Comparison of ENCODE assay signal across 8 cellular contexts in genomic region chr12:109804820-109805761, GRCh38. TPM values are rescaled to one million over a fixed set of nuclear protein-coding genes. Genes with fewer than 3 reads are reported as not detected.
A peak's percentile ranks its signal among the peaks of the same experiment; 100 is the strongest.
DNase-seq lines count a peak whose midpoint lies in the region; ATAC-seq and TF ChIP-seq lines count a peak whose summit lies in the region.

No MANE protein-coding gene starts in this region.

- intact Hi-C loops in tibial artery (cut with DNase I; ENCODE audit: low total_unique reads): no loop called here

- H3K4me3 ChIP-seq in HFF-Myc (replicated peaks; ENCODE audit: low read depth, low read length): no peak overlapping the region
- no peak overlapping the region for H3K4me3 ChIP-seq in tibial artery

- H3K27me3 ChIP-seq in tibial artery: peaks cover 0 to 5% of the 10 kb centered on the region in 2 donors

- H3K4me1 Mint-ChIP-seq in osteocyte (ENCODE audit: unreplicated experiment): no peaks in the 10 kb centered on the region

- no peak for ATAC-seq in GM18870 (IDR thresholded peaks at IDR 0.05; ENCODE audit: unreplicated experiment)

- no peaks in the 10 kb centered on the region for H3K36me3 ChIP-seq in tibial artery

- H3K27ac Mint-ChIP-seq in osteocyte (ENCODE audit: unreplicated experiment): no peak overlapping the region

- peak; percentile 75 for DNase-seq in CD1c-positive myeloid dendritic cell (ENCODE audit: extremely low spot score)
- peak; percentile 14 for DNase-seq in HFF-Myc (ENCODE audit: extremely low read depth, low read depth)
- DNase-seq in RKO (ENCODE audit: low spot score): peak; percentile 39
- DNase-seq in activated effector memory CD4-positive, alpha-beta T cell treated with anti-CD3 and anti-CD28 coated beads, Interleukin-2, amount 50 U/mL, for 16 hours: peak; percentile 88
- peak; percentile 79 for DNase-seq in germinal center (ENCODE audit: low spot score)
- DNase-seq in osteocyte (ENCODE audit: extremely low spot score, unreplicated experiment): peak; percentile 89
- DNase-seq in tibial artery: peak; percentile 58 to 78

- no peak overlapping the region for H3K4me3 Mint-ChIP-seq in osteocyte (ENCODE audit: unreplicated experiment)

- TF ChIP-seq CTCF in HFF-Myc (IDR thresholded peaks at IDR 0.05; ENCODE audit: low read depth, low read length, missing control alignments): peak; percentile 99
- TF ChIP-seq CTCF in osteocyte (IDR thresholded peaks at IDR 0.05): peak; percentile 96
- TF ChIP-seq CTCF in tibial artery (IDR thresholded peaks at IDR 0.05): peak; percentile 90 to 96

- H3K27ac ChIP-seq in tibial artery: no peak overlapping the region

- H3K9me3 ChIP-seq in tibial artery: no peaks in the 10 kb centered on the region

- H3K27me3 Mint-ChIP-seq in osteocyte (ENCODE audit: unreplicated experiment): no peaks in the 10 kb centered on the region

- H3K4me1 ChIP-seq in tibial artery: no peaks in the 10 kb centered on the region

- no peaks in the 10 kb centered on the region for H3K36me3 Mint-ChIP-seq in osteocyte (ENCODE audit: unreplicated experiment)

- H3K9me3 Mint-ChIP-seq in osteocyte (ENCODE audit: unreplicated experiment): no peaks in the 10 kb centered on the region

RNA-seq across cellular contexts. Expression of gene TRPV4, which starts 28.1 kb away (rescaled TPM):
- 1.3 and 1.6 TPM in 2 replicates for total RNA-seq in osteocyte

Comparison
In these comparisons a context has a peak if more than half of its experiments do, and no peak if none do; other contexts are left out.
1. DNase-seq: peak in every context shown above with its lines; median percentile 89 in osteocyte; 88 in activated effector memory CD4-positive, alpha-beta T cell treated with anti-CD3 and anti-CD28 coated beads, Interleukin-2, amount 50 U/mL, for 16 hours; 79 in germinal center; 75 in CD1c-positive myeloid dendritic cell; 68 in tibial artery; 39 in RKO; 14 in HFF-Myc.